14 cellular contexts compared by ENCODE assay signal in genomic region chr1:230031131-230031530, GRCh38. TPM values are rescaled to one million over a fixed set of nuclear protein-coding genes. Genes with fewer than 3 reads are reported as not detected.
DNase-seq lines count a peak whose midpoint lies in the region; ATAC-seq, FAIRE-seq and TF ChIP-seq lines count a peak whose summit lies in the region.
"Had no signal": no experiment of that assay in that cellular context is flagged by ENCODE, and none has a peak within 500 bp of the region (broad histone marks: within the 10 kb centered on the region; RNA-seq: fewer than 3 reads in every experiment).

No MANE protein-coding gene starts in this region.

- no peak overlapping the region for H3K4me3 ChIP-seq in A549
- H3K4me3 ChIP-seq in esophagus muscularis mucosa: no peak overlapping the region

- FAIRE-seq in A549 (lab: Jason Lieb, UNC): no peak
- no peak for FAIRE-seq in RCC 7860 (lab: Jason Lieb, UNC)

- CTCF ChIA-PET in A549 (lab: Yijun Ruan, JAX): interaction anchor here (0.7 to 1.3 kb wide), 2 partner anchors 12 to 256 kb away, joined by 3 read pairs; no protein-coding TSS in a partner anchor

- TF ChIP-seq CTCF in A549 (IDR thresholded peaks at IDR 0.05): no peak
- TF ChIP-seq CTCF in foreskin keratinocyte (conservative IDR thresholded peaks at IDR 0.05): no peak
- TF ChIP-seq CTCF in esophagus muscularis mucosa (IDR thresholded peaks at IDR 0.05): no peak

- H3K9me3 ChIP-seq in A549 (0 out of 3 replicates have a peak, but pooled peaks cover 3% of the 10 kb centered on the region), esophagus muscularis mucosa (peaks cover 0 to 5% (median 2%) of the 10 kb centered on the region in 4 donors)

- intact Hi-C loops in esophagus muscularis mucosa (cut with DNase I): no loop called here

- WGBS in A549 (ENCODE audit: missing lambda C conversion rate): 15% methylated on average over 3 of the region's 3 CpGs
- WGBS in esophagus muscularis mucosa: 85% methylated on average over 3 of the region's 3 CpGs

- H3K27me3 ChIP-seq in foreskin keratinocyte (no peaks in the 10 kb centered on the region), esophagus muscularis mucosa (no peaks in the 10 kb centered on the region)

- TF ChIP-seq RAD21 in A549 (conservative IDR thresholded peaks at IDR 0.05 in 1 of 2, IDR thresholded peaks at IDR 0.05 in 1 of 2): no peak

- DNase-seq in A549 (ENCODE audit: low read depth in 1 of 2, low spot score in 1 of 2) (peak in 1 of 2 experiments; percentile 24), ELR (ENCODE audit: low read depth) (peak; percentile 65), RCC 7860 (ENCODE audit: low spot score) (peak; percentile 48), foreskin keratinocyte (peak; percentile 50 to 59), esophagus muscularis mucosa (ENCODE audit: extremely low spot score) (no peak), hypothalamus (lab: John Stamatoyannopoulos, UW) (no peak), LoVo (ENCODE audit: low spot score) (no peak)
- DNase-seq: activated CD4-positive, alpha-beta T cell treated with anti-CD3 and anti-CD28 coated beads, Interleukin-2, amount 50 U/mL, for 4 hours; CD4-positive, CD25-positive, alpha-beta regulatory T cell; cortex of kidney; NCI-H2081 treated with DMSO at 0.1 percent for 48 hours; NK-92 treated with Interleukin-12 subunit alpha and Interleukin-12 subunit beta, amount 100 ng/mL, for 24 hours; retina had no signal

- H3K27ac ChIP-seq in A549 (no peak overlapping the region), foreskin keratinocyte (no peak overlapping the region), esophagus muscularis mucosa (replicated peaks in 1 of 4) (no peak overlapping the region)

- no peak for TF ChIP-seq EP300 in A549 (IDR thresholded peaks at IDR 0.05)
- no peak for TF ChIP-seq EP300 in esophagus muscularis mucosa (IDR thresholded peaks at IDR 0.05)

- H3K4me1 ChIP-seq in A549: peaks cover 3% of the 10 kb centered on the region; the same call in 1 of the 3 replicates
- no peaks in the 10 kb centered on the region for H3K4me1 ChIP-seq in foreskin keratinocyte
- H3K4me1 ChIP-seq in esophagus muscularis mucosa: no peaks in the 10 kb centered on the region

- POLR2A ChIA-PET in A549 (lab: Yijun Ruan, JAX): no interaction called here

- ATAC-seq in A549: peak in 1 of 2 experiments; percentile 24; a peak in 1 of 6 replicates
- ATAC-seq in foreskin keratinocyte: peak; percentile 77
- ATAC-seq in GM19035 (IDR thresholded peaks at IDR 0.05; ENCODE audit: unreplicated experiment): no peak

- H3K36me3 ChIP-seq in esophagus muscularis mucosa: no peaks in the 10 kb centered on the region

- H3K4me2 ChIP-seq in A549: no peak overlapping the region

- TF ChIP-seq POLR2A in A549 (IDR thresholded peaks at IDR 0.05; ENCODE audit: low read length) (no peak), esophagus muscularis mucosa (IDR thresholded peaks at IDR 0.05; ENCODE audit: low read depth) (no peak)

TF ChIP-seq in A549, 52 proteins besides CTCF, POLR2A, EP300 and RAD21:
- TF ChIP-seq USF2 (IDR thresholded peaks at IDR 0.05): no peak
- TF ChIP-seq FOSL2 (IDR thresholded peaks at IDR 0.05): no peak
- TF ChIP-seq FOSL2 (CRISPR knock-in tag; IDR thresholded peaks at IDR 0.05): 0 out of 2 replicates have a peak, but pooled peaks have one; percentile 10

RNA-seq across cellular contexts. Expression of gene GALNT2, which starts 35.9 kb away (rescaled TPM):
- polyA plus RNA-seq in A549 (2011; rRNA removed) (57.5 and 66.9 TPM in 2 replicates), A549 (2017; fragmentation: RNase III; extraction: RNeasy Plus Mini Kit Qiagen cat#74134 plus additional on column Dnase treatment) (111 to 115 TPM (median 114 TPM) in 3 replicates), foreskin keratinocyte (47.0 and 55.0 TPM in 2 replicates)
- 83.3 and 105 TPM in 2 replicates for polyA plus RNA-seq in A549 (2012; cell fraction: cytosol; rRNA removed)
- polyA plus RNA-seq in A549 (2012; cell fraction: nucleus; rRNA removed): 194 and 199 TPM in 2 replicates
- polyA minus RNA-seq in A549 (2011; rRNA and poly(A)+ RNA removed): 50.1 and 58.6 TPM in 2 replicates
- total RNA-seq in foreskin keratinocyte (71.2 and 86.9 TPM in 2 replicates), esophagus muscularis mucosa (100 to 1,000 TPM in 3 of 4 donors, 10 to 100 TPM in 1; 89.6 to 145 (median 129) TPM)

Comparison
In these comparisons a context has a peak if more than half of its experiments do, and no peak if none do; other contexts are left out.
1. DNase-seq: peak in ELR (single experiment), RCC 7860 (single experiment) and foreskin keratinocyte (2 of 2); none in esophagus muscularis mucosa (single experiment), hypothalamus (0 of 51) and LoVo (single experiment).